In the genomic region with DNA sequence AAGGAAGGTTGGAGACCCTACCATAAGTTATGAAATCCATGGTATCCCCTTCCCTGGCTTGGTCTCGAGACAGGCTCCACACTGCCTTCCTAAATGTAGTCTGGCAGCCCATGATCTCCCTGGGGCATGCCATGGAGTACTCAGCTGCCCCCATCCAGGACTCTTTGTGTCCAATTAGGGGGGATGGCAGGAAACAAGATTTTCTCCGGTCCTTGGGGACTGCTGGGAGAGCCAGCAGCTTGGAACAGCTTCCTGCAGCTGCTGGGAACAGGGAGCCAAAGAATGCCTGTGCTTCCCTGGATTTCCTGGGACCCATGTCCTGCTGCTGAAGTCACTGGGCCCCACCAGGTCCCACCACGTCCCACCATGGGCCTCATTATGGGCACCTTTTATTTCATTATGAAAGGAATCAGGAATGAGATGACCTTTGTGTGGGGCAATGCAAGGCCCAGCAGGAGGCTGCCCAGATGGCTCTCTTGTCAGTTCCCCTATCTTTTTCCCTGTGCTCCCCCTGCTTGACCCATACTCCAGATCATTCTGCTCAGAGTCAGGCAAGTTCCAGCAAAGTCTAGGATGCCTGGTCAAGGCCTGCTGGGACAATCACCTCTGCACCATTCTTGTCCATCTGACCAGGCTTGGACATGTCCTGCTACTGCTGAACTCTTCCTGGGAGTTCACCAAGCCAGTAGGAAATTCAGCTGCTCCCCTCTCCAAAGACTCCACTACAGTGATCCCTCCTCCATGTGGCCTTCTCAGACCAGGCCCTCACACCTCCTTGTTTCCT, we compare ENCODE assay signal across 15 cellular contexts. TPM values are rescaled to one million over a fixed set of nuclear protein-coding genes. Genes with fewer than 3 reads are reported as not detected.
DNase-seq lines count a peak whose midpoint lies in the region; ATAC-seq and TF ChIP-seq lines count a peak whose summit lies in the region.
"Had no signal": no experiment of that assay in that cellular context is flagged by ENCODE, and none has a peak within 500 bp of the region (broad histone marks: within the 10 kb centered on the region; RNA-seq: fewer than 3 reads in every experiment).

No MANE protein-coding gene starts in this region.

- H3K27ac Mint-ChIP-seq in H9 (peak overlapping the region in 1 of 3 experiments; percentile 53; a peak in 1 of 7 replicates), neural progenitor cell (peak overlapping the region; percentile 52)
- H3K27ac Mint-ChIP-seq: activated naive CD4-positive, alpha-beta T cell treated with anti-CD3 and anti-CD28 coated beads for 36 hours; dendritic cell treated with granulocyte-macrophage colony-stimulating factor and Interleukin-4, amounts not matched to agents 40 ng/mL and 50 ng/mL, for 4 days had no signal

- no peak overlapping the region for H4K5ac ChIP-seq in H9 (ENCODE audit: insufficient read length, low read depth, low read length)

- peak overlapping the region; percentile 25 for H3T11ph ChIP-seq in H9 (ENCODE audit: low read length)

- H3K27ac ChIP-seq in H9 (ENCODE audit: insufficient read length, low read depth, low read length) (no peak overlapping the region), coronary artery (peak overlapping the region; percentile 46 to 59), neural progenitor cell (no peak overlapping the region)
- H3K27ac ChIP-seq: BLaER1 treated with 17β-estradiol and CSF1 and Interleukin-3, amounts not matched to agents 10 nM and 100 nM; foreskin keratinocyte; prostate gland; suprapubic skin had no signal

- H3K23me2 ChIP-seq in H9 (ENCODE audit: insufficient read length, low read depth, low read length, poor library complexity, severe bottlenecking): no peaks in the 10 kb centered on the region

- H2AFZ ChIP-seq in H9 (ENCODE audit: low read length): no peak overlapping the region
- peak overlapping the region; percentile 45 for H2AFZ ChIP-seq in neural progenitor cell (replicated peaks)

- no peak overlapping the region for H3K4ac ChIP-seq in H9 (ENCODE audit: low read depth, low read length)

- H2BK15ac ChIP-seq in H9 (ENCODE audit: low read depth, low read length): no peak overlapping the region

- H3K79me2 ChIP-seq in H9 (ENCODE audit: insufficient read depth, low read length) (no peaks in the 10 kb centered on the region), neural progenitor cell (ENCODE audit: low read depth) (no peaks in the 10 kb centered on the region)

- H3K79me1 ChIP-seq in H9 (ENCODE audit: insufficient read depth, low read depth, low read length, poor library complexity, severe bottlenecking): no peaks in the 10 kb centered on the region

- no peak overlapping the region for H3K14ac ChIP-seq in H9 (ENCODE audit: insufficient read depth, low read length)

- TF ChIP-seq POLR2A in GM18505 (IDR thresholded peaks at IDR 0.05; ENCODE audit: borderline replicate concordance, extremely low read depth, insufficient read depth, insufficient read length): no peak

- peaks cover 10% of the 10 kb centered on the region for H3F3A ChIP-seq in neural progenitor cell (ENCODE audit: low read depth)

- H4K20me1 ChIP-seq in H9 (ENCODE audit: control insufficient read depth, insufficient read depth, insufficient read length): no peaks in the 10 kb centered on the region
- H4K20me1 ChIP-seq in neural progenitor cell (ENCODE audit: low read depth): no peaks in the 10 kb centered on the region
- H4K20me1 ChIP-seq: BLaER1 treated with 17β-estradiol and CSF1 and Interleukin-3, amounts not matched to agents 10 nM and 100 nM had no signal

- no peak overlapping the region for H2BK120ac ChIP-seq in H9 (ENCODE audit: low read depth, low read length, poor library complexity, severe bottlenecking)

- no peak overlapping the region for H2BK5ac ChIP-seq in H9 (ENCODE audit: insufficient read length, low read length)

- peak overlapping the region; percentile 19 for H2BK12ac ChIP-seq in H9 (ENCODE audit: insufficient read length, low read depth, low read length)

- H3K18ac ChIP-seq in H9 (ENCODE audit: insufficient read length, low read depth, low read length): no peak overlapping the region

- no peak overlapping the region for H3K4me3 Mint-ChIP-seq in H9
- H3K4me3 Mint-ChIP-seq in neural progenitor cell: peak overlapping the region; percentile 22
- H3K4me3 Mint-ChIP-seq: activated naive CD4-positive, alpha-beta T cell treated with anti-CD3 and anti-CD28 coated beads for 36 hours; dendritic cell treated with granulocyte-macrophage colony-stimulating factor and Interleukin-4, amounts not matched to agents 40 ng/mL and 50 ng/mL, for 4 days had no signal

- H3K27me3 Mint-ChIP-seq in H9 (ENCODE audit: low read depth) (no peaks in the 10 kb centered on the region), neural progenitor cell (ENCODE audit: insufficient read depth, low read depth) (peaks cover 9% of the 10 kb centered on the region)

- H3K9me3 Mint-ChIP-seq in H9 (no peaks in the 10 kb centered on the region), neural progenitor cell (no peaks in the 10 kb centered on the region)
- H3K9me3 Mint-ChIP-seq: activated naive CD4-positive, alpha-beta T cell treated with anti-CD3 and anti-CD28 coated beads for 36 hours; dendritic cell treated with granulocyte-macrophage colony-stimulating factor and Interleukin-4, amounts not matched to agents 40 ng/mL and 50 ng/mL, for 4 days had no signal

- H4K8ac ChIP-seq in H9 (replicated peaks; ENCODE audit: insufficient read length, low read depth, low read length): no peak overlapping the region

- ATAC-seq in GM18505 (IDR thresholded peaks at IDR 0.05; ENCODE audit: unreplicated experiment): no peak
- ATAC-seq: foreskin keratinocyte had no signal

- peaks cover 30 to 33% of the 10 kb centered on the region in 2 experiments for H3K4me1 Mint-ChIP-seq in H9
- peaks cover 28% of the 10 kb centered on the region for H3K4me1 Mint-ChIP-seq in neural progenitor cell

- H3K23ac ChIP-seq in H9 (ENCODE audit: insufficient read length, low read depth, low read length): no peak overlapping the region

- no peak overlapping the region for H4K91ac ChIP-seq in H9 (ENCODE audit: insufficient read length, low read depth, low read length)

- H3K27me3 ChIP-seq in H9 (ENCODE audit: insufficient read depth, low read length) (no peaks in the 10 kb centered on the region), neural progenitor cell (no peaks in the 10 kb centered on the region)
- H3K27me3 ChIP-seq: BLaER1 treated with 17β-estradiol and CSF1 and Interleukin-3, amounts not matched to agents 10 nM and 100 nM; foreskin keratinocyte; suprapubic skin had no signal

- no peaks in the 10 kb centered on the region for H3K36me3 Mint-ChIP-seq in H9 (ENCODE audit: insufficient read depth in 1 of 3, low read depth in 3 of 3)
- H3K36me3 Mint-ChIP-seq in neural progenitor cell: no peaks in the 10 kb centered on the region

- H2AK5ac ChIP-seq in H9 (ENCODE audit: insufficient read length, low read length): no peak overlapping the region

- no peak overlapping the region for H2BK20ac ChIP-seq in H9 (ENCODE audit: low read depth, low read length, poor library complexity, severe bottlenecking)

- TF ChIP-seq CTCF in H9 (conservative IDR thresholded peaks at IDR 0.05) (no peak), coronary artery (IDR thresholded peaks at IDR 0.05) (no peak), neural progenitor cell (IDR thresholded peaks at IDR 0.05) (no peak)

- H3K36me3 ChIP-seq in neural progenitor cell: no peaks in the 10 kb centered on the region
- H3K36me3 ChIP-seq: BLaER1 treated with 17β-estradiol and CSF1 and Interleukin-3, amounts not matched to agents 10 nM and 100 nM; prostate gland; suprapubic skin had no signal

- H3K4me3 ChIP-seq in coronary artery (no peak overlapping the region), neural progenitor cell (no peak overlapping the region)
- H3K4me3 ChIP-seq: BLaER1 treated with 17β-estradiol and CSF1 and Interleukin-3, amounts not matched to agents 10 nM and 100 nM; lung; prostate gland; suprapubic skin had no signal

- no peak overlapping the region for H3K4me2 ChIP-seq in H9 (ENCODE audit: insufficient read depth, insufficient read length, low read length)
- no peak overlapping the region for H3K4me2 ChIP-seq in neural progenitor cell

- H3K9me3 ChIP-seq in H9 (ENCODE audit: control insufficient read depth, low read depth, low read length) (no peaks in the 10 kb centered on the region), neural progenitor cell (ENCODE audit: low read depth) (no peaks in the 10 kb centered on the region)
- H3K9me3 ChIP-seq: BLaER1 treated with 17β-estradiol and CSF1 and Interleukin-3, amounts not matched to agents 10 nM and 100 nM; prostate gland; suprapubic skin had no signal

- no peak overlapping the region for H3K9ac ChIP-seq in H9 (ENCODE audit: extremely low read depth, insufficient read length, low read length)
- no peak overlapping the region for H3K9ac ChIP-seq in neural progenitor cell
- H3K9ac ChIP-seq: BLaER1 treated with 17β-estradiol and CSF1 and Interleukin-3, amounts not matched to agents 10 nM and 100 nM had no signal

- H3K4me1 ChIP-seq in H9 (ENCODE audit: insufficient read depth, low read length): peaks cover 5% of the 10 kb centered on the region; the same call in 1 of the 2 replicates
- peaks cover 24% of the 10 kb centered on the region for H3K4me1 ChIP-seq in neural progenitor cell
- H3K4me1 ChIP-seq: foreskin keratinocyte, prostate gland, suprapubic skin had no signal

- H3K56ac ChIP-seq in H9 (ENCODE audit: insufficient read length, low read depth, low read length): no peak overlapping the region

- DNase-seq in H9 (no peak), coronary artery (ENCODE audit: low spot score) (no peak), neural progenitor cell (ENCODE audit: low spot score) (no peak), occipital lobe (lab: John Stamatoyannopoulos, UW) (no peak), NCI-H146 (lab: John Stamatoyannopoulos, UW) (no peak)
- DNase-seq: activated CD4-positive, alpha-beta T cell treated with anti-CD3 and anti-CD28 coated beads, Interleukin-2, amount 50 U/mL, for 48 hours; NCI-H1436 had no signal

- whole genome bisulfite sequencing in H9 (ENCODE audit: extremely low coverage, insufficient read length, low lambda C conversion rate): no CpG with 5 or more reads among the region's 3 CpGs

RNA-seq across cellular contexts. Expression of a gene that starts 15.0 kb away (rescaled TPM):
- total RNA-seq in H9 (2021) (93.0 and 94.0 TPM in 2 replicates), neural progenitor cell (ENCODE audit: low replicate concordance) (67.5 and 94.5 TPM in 2 replicates), occipital lobe (21.2 TPM)

RNA-seq across cellular contexts. Expression of a gene that starts 26.0 kb away (rescaled TPM):
- 7.8 and 10.0 TPM in 2 replicates for total RNA-seq in H9 (2021)
- total RNA-seq in neural progenitor cell (ENCODE audit: low replicate concordance): 6.6 and 12.4 TPM in 2 replicates
- total RNA-seq in occipital lobe: 12.3 TPM

RNA-seq across cellular contexts. Expression of a gene that starts 32.8 kb away (rescaled TPM):
- total RNA-seq in H9 (2021): 38.8 and 41.2 TPM in 2 replicates
- 35.4 and 46.0 TPM in 2 replicates for total RNA-seq in neural progenitor cell (ENCODE audit: low replicate concordance)
- 0.62 TPM for total RNA-seq in occipital lobe

RNA-seq across cellular contexts. Expression of a gene that starts 42.9 kb away (rescaled TPM):
- total RNA-seq in H9 (2021): 11.2 and 12.2 TPM in 2 replicates
- 1.4 and 5.2 TPM in 2 replicates for total RNA-seq in neural progenitor cell (ENCODE audit: low replicate concordance)
- total RNA-seq in occipital lobe: 10.1 TPM

RNA-seq across cellular contexts. Expression of a gene that starts 43.3 kb away (rescaled TPM):
- total RNA-seq in H9 (2021): 403 and 409 TPM in 2 replicates
- 449 and 460 TPM in 2 replicates for total RNA-seq in neural progenitor cell (ENCODE audit: low replicate concordance)
- total RNA-seq in occipital lobe: 146 TPM

Comparison
In these comparisons a context has a peak if more than half of its experiments do, and no peak if none do; other contexts are left out.
1. H3K27ac ChIP-seq: peak in coronary artery (2 of 2); none in H9 (single experiment) and neural progenitor cell (single experiment).
2. RNA of a gene that starts 32.8 kb away (total RNA-seq): 38.8 to 41.2 TPM in H9 and 35.4 to 46.0 TPM in neural progenitor cell; 0.62 TPM in occipital lobe (single experiment); every median in the first group is over 10 times any median in the second.